In the genomic region with DNA sequence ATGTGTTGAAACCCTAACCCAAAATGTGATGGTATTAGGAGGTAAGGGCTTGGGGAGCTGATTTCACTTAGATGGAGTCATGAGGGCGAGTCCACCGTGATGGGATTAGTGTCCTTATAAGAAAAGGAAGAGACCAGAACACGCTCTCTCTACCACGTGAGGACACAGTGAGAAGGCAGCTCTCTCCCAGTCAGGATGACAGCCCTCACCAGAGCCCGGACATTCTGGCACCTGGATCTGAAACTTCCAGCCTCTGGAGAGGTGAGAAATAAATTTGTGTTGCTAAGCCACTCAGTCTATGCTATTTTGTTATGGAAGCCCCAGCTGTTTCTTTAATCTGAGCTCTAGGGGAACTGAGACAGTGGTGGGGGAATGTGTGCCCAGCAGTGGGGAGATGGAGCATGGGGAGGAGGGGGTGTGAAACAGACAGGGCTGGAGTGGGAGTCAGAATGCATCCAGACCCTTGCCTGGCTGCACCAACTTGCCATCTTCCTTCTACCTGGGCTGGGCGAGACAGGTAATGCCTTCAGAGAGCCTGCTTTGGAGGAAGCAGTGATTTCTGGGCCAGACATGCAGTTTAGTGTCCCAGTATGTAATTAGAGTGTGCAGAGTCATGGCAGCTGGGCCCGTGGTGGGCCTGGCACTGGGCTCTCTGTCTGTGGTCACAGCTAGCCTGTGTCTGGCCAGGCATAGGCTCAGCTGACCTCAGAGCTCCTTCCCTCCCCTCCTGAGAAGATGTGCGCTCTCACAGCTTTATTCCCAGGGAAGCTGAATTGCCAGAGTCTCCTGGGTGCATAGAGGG, we compare ENCODE assay signal across 17 cellular contexts.
"Had no signal": no experiment of that assay in that cellular context is flagged by ENCODE, and none has a peak within 500 bp of the region (broad histone marks: within the 10 kb centered on the region; RNA-seq: fewer than 3 reads in every experiment).

No MANE protein-coding gene starts in this region.

- H3K27ac ChIP-seq: epithelial cell of prostate, psoas muscle, SJCRH30 had no signal

- H3K4me3 ChIP-seq: psoas muscle, SJCRH30, testis had no signal

- H3K36me3 ChIP-seq: SJCRH30 had no signal

- DNase-seq: activated naive CD4-positive, alpha-beta T cell treated with Interleukin-2 at 50 U/mL for 16 hours; central memory CD4-positive, alpha-beta T cell; cortex of kidney; effector memory CD4-positive, alpha-beta T cell; hypothalamus; left cardiac atrium; occipital lobe; psoas muscle; SJCRH30; stimulated activated CD4-positive, alpha-beta T cell treated with anti-CD3 and anti-CD28 coated beads, Interleukin-2, amount 100 ng/mL, for 48 hours; stimulated activated naive CD4-positive, alpha-beta T cell treated with Interleukin-2 at 50 U/mL for 16 hours; SW 1271; testis had no signal

- H3K9me3 ChIP-seq: psoas muscle, SJCRH30, testis had no signal

- H3K4me1 ChIP-seq: SJCRH30 had no signal

- ATAC-seq: activated CD4-positive, CD25-positive, alpha-beta regulatory T cell treated with anti-CD3 and anti-CD28 coated beads, Interleukin-2, amount 50 U/mL, for 24 hours; left cardiac atrium; natural killer cell treated with Interleukin-12 subunit alpha and Interleukin-12 subunit beta and Interleukin-15 and Interleukin-18, amount 100 ng/mL, for 72 hours; psoas muscle; sciatic nerve had no signal

- H3K27me3 ChIP-seq: SJCRH30, testis had no signal
